ENCODE assay signal across 1 cellular context in genomic region chr17:80919331-80920284, GRCh38.
TF ChIP-seq lines count a peak whose summit lies in the region.

No MANE protein-coding gene starts in this region.

TF ChIP-seq in HepG2, 621 proteins besides CTCF, POLR2A, EP300 and RAD21 (continued from another document and continues in another):
- TF ChIP-seq ZNF639 (CRISPR knock-in tag; conservative IDR thresholded peaks at IDR 0.05) (no peak), NRL (CRISPR knock-in tag; IDR thresholded peaks at IDR 0.05; ENCODE audit: borderline replicate concordance) (peak; percentile 29; the same call in 1 of the 2 replicates), ZBTB40 (IDR thresholded peaks at IDR 0.05) (no peak), ZBTB40 (CRISPR knock-in tag; IDR thresholded peaks at IDR 0.05) (0 out of 2 replicates have a peak, but pooled peaks have one; percentile 23), DZIP1 (CRISPR knock-in tag; IDR thresholded peaks at IDR 0.05) (no peak), ZNF740 (CRISPR knock-in tag; IDR thresholded peaks at IDR 0.05) (no peak), BRF2 (CRISPR knock-in tag; IDR thresholded peaks at IDR 0.05) (no peak), ZSCAN5A (CRISPR knock-in tag; IDR thresholded peaks at IDR 0.05; ENCODE audit: borderline replicate concordance) (no peak), TAF15 (IDR thresholded peaks at IDR 0.05; ENCODE audit: low read depth, low read length, poor library complexity, severe bottlenecking) (no peak), ZBTB10 (CRISPR knock-in tag; IDR thresholded peaks at IDR 0.05; ENCODE audit: borderline replicate concordance) (no peak), MTA1 (CRISPR knock-in tag; IDR thresholded peaks at IDR 0.05; ENCODE audit: borderline replicate concordance) (no peak), MZF1 (CRISPR knock-in tag; IDR thresholded peaks at IDR 0.05; ENCODE audit: borderline replicate concordance) (no peak), ZNF326 (CRISPR knock-in tag; IDR thresholded peaks at IDR 0.05; ENCODE audit: borderline replicate concordance) (no peak), IKZF5 (CRISPR knock-in tag; IDR thresholded peaks at IDR 0.05) (no peak), ZNF337 (CRISPR knock-in tag; IDR thresholded peaks at IDR 0.05; ENCODE audit: borderline replicate concordance, low read depth) (no peak), GATAD2A (CRISPR knock-in tag; IDR thresholded peaks at IDR 0.05) (no peak), FOXA1 (IDR thresholded peaks at IDR 0.05) (no peak), FOXA1 (CRISPR knock-in tag; IDR thresholded peaks at IDR 0.05) (no peak), NCOA5 (CRISPR knock-in tag; IDR thresholded peaks at IDR 0.05) (no peak), HOXD1 (CRISPR knock-in tag; IDR thresholded peaks at IDR 0.05) (no peak), ZNF597 (CRISPR knock-in tag; IDR thresholded peaks at IDR 0.05) (no peak), ZBTB25 (CRISPR knock-in tag; IDR thresholded peaks at IDR 0.05) (no peak), DNMT1 (CRISPR knock-in tag; IDR thresholded peaks at IDR 0.05) (peak; percentile 75; the same call in 1 of the 2 replicates), ZNF781 (CRISPR knock-in tag; IDR thresholded peaks at IDR 0.05; ENCODE audit: borderline replicate concordance, not compliant biosample characterization) (no peak), ZNF773 (CRISPR knock-in tag; IDR thresholded peaks at IDR 0.05; ENCODE audit: borderline replicate concordance) (no peak)
